Comparison of ENCODE assay signal across 22 cellular contexts in the genomic region with DNA sequence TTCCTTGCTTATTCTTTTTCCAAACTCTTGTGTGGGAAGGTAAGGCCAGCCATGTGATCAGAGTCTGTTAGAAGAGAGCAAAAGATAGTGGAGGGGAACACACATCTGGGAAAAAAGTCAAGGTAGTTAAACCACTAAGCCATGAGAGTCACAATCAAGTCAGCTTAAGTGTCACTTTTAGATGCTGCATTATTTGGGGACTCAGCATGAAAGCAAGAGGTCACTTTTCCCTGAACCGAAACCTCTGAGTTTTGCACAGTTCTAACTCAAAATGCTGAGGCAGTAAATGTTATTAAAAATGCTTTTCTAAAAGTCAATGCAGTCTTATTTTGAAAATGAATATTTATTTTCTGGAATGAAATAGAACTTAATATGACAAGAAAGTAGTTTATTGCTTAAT.
DNase-seq lines count a peak whose midpoint lies in the region; ATAC-seq, FAIRE-seq and TF ChIP-seq lines count a peak whose summit lies in the region.
"Had no signal": no experiment of that assay in that cellular context is flagged by ENCODE, and none has a peak within 500 bp of the region (broad histone marks: within the 10 kb centered on the region; RNA-seq: fewer than 3 reads in every experiment).

No MANE protein-coding gene starts in this region.

- peaks cover 10% of the 10 kb centered on the region for H3K27me3 Mint-ChIP-seq in activated T-helper 2 cell treated with anti-CD3 and anti-CD28 coated beads, Interferon-gamma antibody, Interleukin-2, Interleukin-4, amounts not matched to agents 10 μg/mL and 5 μg/mL and 100 μg/mL, durations not matched to agents 14 hours and 24 hours and 36 hours (ENCODE audit: low read depth)
- H3K27me3 Mint-ChIP-seq: B cell had no signal

- no peaks in the 10 kb centered on the region for H3K79me2 ChIP-seq in MM.1S (ENCODE audit: low read length)
- H3K79me2 ChIP-seq in H1 (ENCODE audit: control insufficient read depth in 1 of 2, insufficient read depth in 2 of 2, low read length in 2 of 2) = no peaks in the 10 kb centered on the region
- H3K79me2 ChIP-seq in parathyroid adenoma = no peaks in the 10 kb centered on the region
- H3K79me2 ChIP-seq in GM23248 (ENCODE audit: insufficient read depth) = no peaks in the 10 kb centered on the region

- H3K23me2 ChIP-seq in H1 (ENCODE audit: low read depth, low read length) = no peaks in the 10 kb centered on the region

- H3K4me3 ChIP-seq in MM.1S (ENCODE audit: low read length) (no peak overlapping the region), H1 (ENCODE audit: extremely low read depth in 1 of 4, insufficient read depth in 2 of 4, low read depth in 3 of 4, low read length in 4 of 4) (no peak overlapping the region), parathyroid adenoma (ENCODE audit: low read depth, low read length) (no peak overlapping the region), GM23248 (no peak overlapping the region)
- H3K4me3 ChIP-seq: BLaER1 treated with 17β-estradiol and CSF1 and Interleukin-3, amounts not matched to agents 10 nM and 100 nM; GM12878 had no signal

- no peak overlapping the region for H4K5ac ChIP-seq in H1 (ENCODE audit: insufficient read length, low read depth, low read length)

- no peak for TF ChIP-seq EP300 in H1 (IDR thresholded peaks at IDR 0.05; ENCODE audit: borderline replicate concordance in 1 of 2, low read depth in 2 of 2, low read length in 2 of 2)

- H3K27ac ChIP-seq in MM.1S (ENCODE audit: low read length) (peak overlapping the region; percentile 16; the same call in 1 of the 2 replicates), H1 (ENCODE audit: low read depth, low read length) (no peak overlapping the region), parathyroid adenoma (no peak overlapping the region), GM23248 (no peak overlapping the region)
- H3K27ac ChIP-seq: BLaER1 treated with 17β-estradiol and CSF1 and Interleukin-3, amounts not matched to agents 10 nM and 100 nM had no signal

- TF ChIP-seq CTCF in MM.1S (IDR thresholded peaks at IDR 0.05; ENCODE audit: low read length) (no peak), H1 (IDR thresholded peaks at IDR 0.05; ENCODE audit: control extremely low read depth in 1 of 3, insufficient read depth in 1 of 3, low read depth in 1 of 3, low read length in 3 of 3) (no peak), parathyroid adenoma (IDR thresholded peaks at IDR 0.05) (no peak)

- H2AFZ ChIP-seq in MM.1S (ENCODE audit: low read length) (no peak overlapping the region), H1 (ENCODE audit: low read length) (peak overlapping the region; percentile 87), parathyroid adenoma (no peak overlapping the region), GM23248 (no peak overlapping the region)

- CTCF ChIA-PET in H1 (lab: Charles Lee; ENCODE audit: partially characterized antibody) = no interaction called here

- H4K8ac ChIP-seq in H1 (ENCODE audit: extremely low read depth, insufficient read depth, low read length) = no peak overlapping the region

- 0 out of 2 replicates have a peak, but pooled peaks cover 5% of the 10 kb centered on the region for H3F3A ChIP-seq in MM.1S (ENCODE audit: insufficient read depth, low read length)
- H3F3A ChIP-seq in GM23248 (ENCODE audit: insufficient read depth) = no peaks in the 10 kb centered on the region

- H3K9ac ChIP-seq in MM.1S (ENCODE audit: low read length) (no peak overlapping the region), H1 (replicated peaks in 1 of 4; ENCODE audit: extremely low read depth in 1 of 4, low read depth in 3 of 4, low read length in 3 of 4) (no peak overlapping the region), parathyroid adenoma (no peak overlapping the region), GM23248 (no peak overlapping the region)
- H3K9ac ChIP-seq: BLaER1 treated with 17β-estradiol and CSF1 and Interleukin-3, amounts not matched to agents 10 nM and 100 nM had no signal

- in situ Hi-C loops in GM23248 (cut with MboI) = loop anchor here (10.0 kb wide), 1 partner anchor 50 kb away; no protein-coding TSS in a partner anchor

- no peak overlapping the region for H2AK5ac ChIP-seq in H1 (ENCODE audit: low read depth, low read length)

- no peak overlapping the region for H2BK5ac ChIP-seq in H1 (ENCODE audit: low read depth, low read length)

- POLR2A ChIA-PET in H1 (lab: Charles Lee; ENCODE audit: partially characterized antibody) = no interaction called here

- H3K27ac Mint-ChIP-seq in activated T-helper 2 cell treated with anti-CD3 and anti-CD28 coated beads, Interferon-gamma antibody, Interleukin-2, Interleukin-4, amounts not matched to agents 10 μg/mL and 5 μg/mL and 100 μg/mL, durations not matched to agents 14 hours and 24 hours and 36 hours = no peak overlapping the region
- H3K27ac Mint-ChIP-seq: B cell; CD8-positive, alpha-beta T cell; HFFc6 had no signal

- H3K4me3 Mint-ChIP-seq in activated T-helper 2 cell treated with anti-CD3 and anti-CD28 coated beads, Interferon-gamma antibody, Interleukin-2, Interleukin-4, amounts not matched to agents 10 μg/mL and 5 μg/mL and 100 μg/mL, durations not matched to agents 14 hours and 24 hours and 36 hours (ENCODE audit: low read depth) = no peak overlapping the region
- H3K4me3 Mint-ChIP-seq: B cell; CD8-positive, alpha-beta T cell; HFFc6 had no signal

- H2BK12ac ChIP-seq in H1 (ENCODE audit: low read depth, low read length) = no peak overlapping the region

- no peaks in the 10 kb centered on the region for H3K36me3 Mint-ChIP-seq in activated T-helper 2 cell treated with anti-CD3 and anti-CD28 coated beads, Interferon-gamma antibody, Interleukin-2, Interleukin-4, amounts not matched to agents 10 μg/mL and 5 μg/mL and 100 μg/mL, durations not matched to agents 14 hours and 24 hours and 36 hours (ENCODE audit: low read depth)
- H3K36me3 Mint-ChIP-seq: CD8-positive, alpha-beta T cell had no signal

- H3K9me3 ChIP-seq in MM.1S (replicated peaks; ENCODE audit: insufficient read depth, low read length) = no peaks in the 10 kb centered on the region
- peaks cover 0 to 2% of the 10 kb centered on the region in 2 experiments; a peak in 1 of 4 replicates for H3K9me3 ChIP-seq in H1 (ENCODE audit: insufficient read depth in 2 of 2, low read depth in 1 of 2, low read length in 1 of 2)
- no peaks in the 10 kb centered on the region for H3K9me3 ChIP-seq in parathyroid adenoma (ENCODE audit: control insufficient read depth, low read length)
- no peaks in the 10 kb centered on the region for H3K9me3 ChIP-seq in GM23248 (ENCODE audit: low read depth)
- H3K9me3 ChIP-seq: BLaER1 treated with 17β-estradiol and CSF1 and Interleukin-3, amounts not matched to agents 10 nM and 100 nM had no signal

- no peak overlapping the region for H3K56ac ChIP-seq in H1 (replicated peaks; ENCODE audit: insufficient read length, low read depth, low read length)

- H2BK15ac ChIP-seq in H1 (ENCODE audit: low read length) = no peak overlapping the region

- H3K23ac ChIP-seq in H1 (ENCODE audit: insufficient read length) = no peak overlapping the region

- intact Hi-C loops in activated T-helper 2 cell treated with anti-CD3 and anti-CD28 coated beads, Interferon-gamma antibody, Interleukin-2, Interleukin-4, amounts not matched to agents 10 μg/mL and 5 μg/mL and 100 μg/mL, durations not matched to agents 14 hours and 24 hours and 36 hours (cut with micrococcal nuclease) = no loop called here

- H3K79me1 ChIP-seq in H1 (ENCODE audit: low read depth, low read length) = no peaks in the 10 kb centered on the region

- H3K18ac ChIP-seq in H1 (ENCODE audit: extremely low read depth, low read length) = no peak overlapping the region

- H3K4me1 Mint-ChIP-seq in activated T-helper 2 cell treated with anti-CD3 and anti-CD28 coated beads, Interferon-gamma antibody, Interleukin-2, Interleukin-4, amounts not matched to agents 10 μg/mL and 5 μg/mL and 100 μg/mL, durations not matched to agents 14 hours and 24 hours and 36 hours (ENCODE audit: low read depth) = no peaks in the 10 kb centered on the region
- H3K4me1 Mint-ChIP-seq: B cell had no signal

- no peaks in the 10 kb centered on the region for H3K27me3 ChIP-seq in MM.1S (replicated peaks; ENCODE audit: insufficient read depth, low read length)
- H3K27me3 ChIP-seq in H1 (replicated peaks in 1 of 4; ENCODE audit: control insufficient read depth in 3 of 4, extremely low read depth in 1 of 4, insufficient read depth in 3 of 4, low read length in 3 of 4) = no peaks in the 10 kb centered on the region
- no peaks in the 10 kb centered on the region for H3K27me3 ChIP-seq in parathyroid adenoma (ENCODE audit: control insufficient read depth, insufficient read depth, low read length)
- no peaks in the 10 kb centered on the region for H3K27me3 ChIP-seq in GM23248 (replicated peaks; ENCODE audit: insufficient read depth)
- H3K27me3 ChIP-seq: BLaER1 treated with 17β-estradiol and CSF1 and Interleukin-3, amounts not matched to agents 10 nM and 100 nM had no signal

- no peaks in the 10 kb centered on the region for H3K36me3 ChIP-seq in MM.1S (replicated peaks; ENCODE audit: insufficient read depth, low read length)
- H3K36me3 ChIP-seq in H1 (ENCODE audit: control insufficient read depth in 2 of 4, insufficient read depth in 4 of 4, low read length in 3 of 4) = no peaks in the 10 kb centered on the region
- no peaks in the 10 kb centered on the region for H3K36me3 ChIP-seq in parathyroid adenoma (ENCODE audit: control insufficient read depth, insufficient read depth, low read length)
- no peaks in the 10 kb centered on the region for H3K36me3 ChIP-seq in GM23248 (ENCODE audit: low read depth)
- H3K36me3 ChIP-seq: BLaER1 treated with 17β-estradiol and CSF1 and Interleukin-3, amounts not matched to agents 10 nM and 100 nM had no signal

- no peaks in the 10 kb centered on the region for H3K9me2 ChIP-seq in MM.1S (replicated peaks; ENCODE audit: insufficient read depth, low read length)
- H3K9me2 ChIP-seq in GM23248 (ENCODE audit: insufficient read depth) = no peaks in the 10 kb centered on the region

- H2BK20ac ChIP-seq in H1 (ENCODE audit: low read length) = no peak overlapping the region

- no peak for FAIRE-seq in H1 (lab: Jason Lieb, UNC)
- FAIRE-seq: GM12878, GM19239, HTR-8/SVneo had no signal

- H3K14ac ChIP-seq in H1 (ENCODE audit: insufficient read length) = no peak overlapping the region

- ATAC-seq in esophagus mucosa = no peak
- ATAC-seq: CD8-positive, alpha-beta T cell; GM12878; HCT116 had no signal

- no peak for TF ChIP-seq RAD21 in H1 (IDR thresholded peaks at IDR 0.05 in 1 of 2, conservative IDR thresholded peaks at IDR 0.05 in 1 of 2; ENCODE audit: low read depth in 2 of 2, low read length in 2 of 2)

- 100% methylated on average over 1 of the region's 1 CpG; no CpG with 5 or more reads in 1 of the 2 experiments for WGBS in H1 (ENCODE audit: extremely low coverage in 1 of 2, insufficient coverage in 1 of 2, insufficient read length in 1 of 2, insufficient replicate concordance in 2 of 2, low coverage in 1 of 2, low lambda C conversion rate in 2 of 2, missing lambda C conversion rate in 1 of 2), 2 experiments
- WGBS in GM23248 (ENCODE audit: low coverage in 1 of 2, low lambda C conversion rate in 2 of 2, missing lambda C conversion rate in 2 of 2), 2 experiments = 42 to 79% methylated on average over 1 of the region's 1 CpG

- no peak overlapping the region for H3K4ac ChIP-seq in H1 (replicated peaks; ENCODE audit: insufficient read length, low read depth, low read length)

- H4K20me1 ChIP-seq in MM.1S (ENCODE audit: insufficient read depth, low read length) = no peaks in the 10 kb centered on the region
- no peaks in the 10 kb centered on the region for H4K20me1 ChIP-seq in H1 (replicated peaks in 1 of 2; ENCODE audit: control insufficient read depth in 1 of 2, insufficient read depth in 2 of 2, low read length in 2 of 2)
- H4K20me1 ChIP-seq in GM23248 (ENCODE audit: insufficient read depth) = no peaks in the 10 kb centered on the region
- H4K20me1 ChIP-seq: BLaER1 treated with 17β-estradiol and CSF1 and Interleukin-3, amounts not matched to agents 10 nM and 100 nM had no signal

- TF ChIP-seq POLR2A in H1 (IDR thresholded peaks at IDR 0.05; ENCODE audit: control extremely low read depth in 1 of 2, low read depth in 2 of 2, low read length in 2 of 2) = no peak

- DNase-seq in MM.1S (peak; percentile 82), H1 (ENCODE audit: low read depth in 1 of 2, low spot score in 2 of 2) (no peak), T1000 (lab: John Stamatoyannopoulos, UW) (no peak), GM23248 (no peak)
- DNase-seq in activated T-helper 2 cell treated with anti-CD3 and anti-CD28 coated beads, Interferon-gamma antibody, Interleukin-2, Interleukin-4, amounts not matched to agents 10 μg/mL and 5 μg/mL and 100 μg/mL, durations not matched to agents 14 hours and 24 hours and 36 hours (ENCODE audit: low spot score) = no peak
- DNase-seq: Calu3; CD8-positive, alpha-beta T cell; DMS 273 treated with DMSO at 0.1 percent for 48 hours; DMS53; DND-41; EL; H7; HFFc6; IMR-90 had no signal

- H3K4me2 ChIP-seq in MM.1S (ENCODE audit: low read depth, low read length) (peak overlapping the region; percentile 28; the same call in 1 of the 2 replicates), H1 (ENCODE audit: insufficient read depth in 1 of 2, low read depth in 2 of 2, low read length in 2 of 2) (no peak overlapping the region), parathyroid adenoma (ENCODE audit: low read length) (peak overlapping the region; percentile 41), GM23248 (ENCODE audit: unreplicated experiment) (no peak overlapping the region)
- H3K4me2 ChIP-seq: BLaER1 treated with 17β-estradiol and CSF1 and Interleukin-3, amounts not matched to agents 10 nM and 100 nM had no signal

- peaks cover 7% of the 10 kb centered on the region for H3K4me1 ChIP-seq in MM.1S (ENCODE audit: low read length)
- H3K4me1 ChIP-seq in H1 (replicated peaks in 1 of 4; ENCODE audit: control insufficient read depth in 3 of 4, insufficient read depth in 4 of 4, low read length in 3 of 4) = peaks cover 0 to 3% (median 0%) of the 10 kb centered on the region in 4 experiments; a peak in 1 of 7 replicates
- no peaks in the 10 kb centered on the region for H3K4me1 ChIP-seq in parathyroid adenoma
- no peaks in the 10 kb centered on the region for H3K4me1 ChIP-seq in GM23248 (ENCODE audit: insufficient read depth)
- H3K4me1 ChIP-seq: BLaER1 treated with 17β-estradiol and CSF1 and Interleukin-3, amounts not matched to agents 10 nM and 100 nM had no signal

- no peak overlapping the region for H4K91ac ChIP-seq in H1 (replicated peaks; ENCODE audit: insufficient read length, low read length)

- H2BK120ac ChIP-seq in H1 (replicated peaks; ENCODE audit: low read depth, low read length) = no peak overlapping the region

- no peaks in the 10 kb centered on the region for H3K9me3 Mint-ChIP-seq in activated T-helper 2 cell treated with anti-CD3 and anti-CD28 coated beads, Interferon-gamma antibody, Interleukin-2, Interleukin-4, amounts not matched to agents 10 μg/mL and 5 μg/mL and 100 μg/mL, durations not matched to agents 14 hours and 24 hours and 36 hours
- H3K9me3 Mint-ChIP-seq: CD8-positive, alpha-beta T cell; HFFc6 had no signal

Comparison
In these comparisons a context has a peak if more than half of its experiments do, and no peak if none do; other contexts are left out.
1. H3K4me2 ChIP-seq: peak in MM.1S (single experiment) and parathyroid adenoma (single experiment); none in H1 (0 of 2) and GM23248 (single experiment).